Comparison of ENCODE assay signal across 8 cellular contexts in the genomic region with DNA sequence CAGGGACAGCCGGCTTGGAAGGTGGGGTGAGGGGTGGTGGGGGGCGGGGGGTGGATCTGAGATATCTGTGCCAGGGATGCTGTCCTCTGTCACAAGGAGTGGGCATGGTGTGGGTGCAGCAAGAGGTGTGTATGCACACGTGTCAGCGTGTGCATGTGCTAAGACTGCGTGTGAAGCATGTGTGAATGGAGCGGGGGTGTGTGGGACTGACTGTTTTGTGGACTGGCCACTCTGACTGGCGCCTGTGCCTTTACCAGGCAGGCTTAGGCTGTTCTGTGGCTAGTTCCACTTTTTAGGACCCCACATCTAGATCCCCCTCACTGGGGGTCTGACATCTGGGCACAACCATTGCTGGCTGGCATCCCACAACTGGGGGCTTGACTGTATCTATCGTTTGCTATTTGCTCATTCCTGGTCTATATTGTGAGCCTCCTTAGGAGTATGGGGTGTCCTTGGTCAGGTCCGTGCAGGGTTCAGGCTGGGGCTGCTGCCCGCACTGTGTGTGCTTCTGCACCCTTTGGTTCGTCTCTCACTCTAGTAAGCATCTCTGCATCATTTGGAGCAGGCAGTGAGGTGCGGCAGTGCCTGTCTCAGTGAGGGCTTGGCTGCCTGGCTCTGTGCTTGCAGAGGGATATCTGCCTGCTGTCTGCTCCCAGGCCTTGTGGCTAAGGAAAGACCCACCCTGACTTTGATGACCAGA.
DNase-seq lines count a peak whose midpoint lies in the region; ATAC-seq and TF ChIP-seq lines count a peak whose summit lies in the region.

No MANE protein-coding gene starts in this region.

- H3K9me3 ChIP-seq in HUES48 (ENCODE audit: control insufficient read depth, insufficient read depth, low read length) (no peaks in the 10 kb centered on the region), mucosa of rectum (ENCODE audit: control insufficient read depth in 2 of 2, low read length in 2 of 2) (no peaks in the 10 kb centered on the region)

- no peak overlapping the region for H3K27ac ChIP-seq in HUES48 (ENCODE audit: low read depth, low read length)
- H3K27ac ChIP-seq in mucosa of rectum (ENCODE audit: low read depth in 2 of 2, low read length in 2 of 2): peak overlapping the region in 1 of 2 donors; percentile 85

- no peak for TF ChIP-seq CTCF in cardiac fibroblast (IDR thresholded peaks at IDR 0.05; ENCODE audit: low read depth, low read length)

- H3K9ac ChIP-seq in HUES48 (ENCODE audit: low read depth, low read length) (no peak overlapping the region), mucosa of rectum (ENCODE audit: low read depth in 1 of 2, low read length in 2 of 2) (peak overlapping the region; percentile 60 to 61)

- H3K4me1 ChIP-seq in HUES48 (ENCODE audit: control insufficient read depth, insufficient read depth, low read length) (peaks cover 26% of the 10 kb centered on the region), mucosa of rectum (ENCODE audit: control insufficient read depth in 2 of 2, insufficient read depth in 2 of 2, low read length in 2 of 2) (peaks cover 27 to 35% of the 10 kb centered on the region in 2 donors)

- ATAC-seq in HG02884 (IDR thresholded peaks at IDR 0.05; ENCODE audit: unreplicated experiment): no peak

- no peaks in the 10 kb centered on the region for H3K27me3 ChIP-seq in HUES48 (ENCODE audit: control insufficient read depth, insufficient read depth, low read length)
- H3K27me3 ChIP-seq in mucosa of rectum (ENCODE audit: control insufficient read depth in 2 of 2, insufficient read depth in 2 of 2, low read length in 2 of 2): no peaks in the 10 kb centered on the region

- H3K36me3 ChIP-seq in HUES48 (ENCODE audit: control insufficient read depth, insufficient read depth, low read length) (peaks cover 3% of the 10 kb centered on the region), mucosa of rectum (ENCODE audit: control insufficient read depth in 2 of 2, insufficient read depth in 2 of 2, low read length in 2 of 2) (peaks cover 0 to under 1% of the 10 kb centered on the region in 2 donors)

- H3K4me3 ChIP-seq in HUES48 (ENCODE audit: low read depth, low read length): peak overlapping the region; percentile 85; the same call in 1 of the 2 replicates
- H3K4me3 ChIP-seq in cardiac fibroblast (replicated peaks in 1 of 2; ENCODE audit: low read depth in 2 of 2, low read length in 2 of 2): peak overlapping the region; percentile 73 to 89
- peak overlapping the region; percentile 82 to 94 for H3K4me3 ChIP-seq in mucosa of rectum (ENCODE audit: low read length in 2 of 2)

- DNase-seq in AG08395 (ENCODE audit: low spot score) (peak; percentile 43), cardiac fibroblast (ENCODE audit: low read depth in 2 of 2) (no peak), NCI-H187 treated with DMSO at 0.1 percent for 48 hours (lab: John Stamatoyannopoulos, UW) (no peak), NCI-H1048 (lab: John Stamatoyannopoulos, UW) (no peak), EL (no peak)
